ENCODE assay signal across 1 cellular context in genomic region chr1:12619396-12620141, GRCh38.
TF ChIP-seq lines count a peak whose summit lies in the region.

No MANE protein-coding gene starts in this region.

TF ChIP-seq in HepG2, 621 proteins besides CTCF, POLR2A, EP300 and RAD21 (continued from another document and continues in another):
- TF ChIP-seq FOXP4 (CRISPR knock-in tag; IDR thresholded peaks at IDR 0.05): no peak
- 0 out of 2 replicates have a peak, but pooled peaks have one; percentile 9 for TF ChIP-seq ZBTB33 (CRISPR knock-in tag; IDR thresholded peaks at IDR 0.05)
- no peak for TF ChIP-seq ZNF563 (CRISPR knock-in tag; IDR thresholded peaks at IDR 0.05)
- peak; percentile 68 for TF ChIP-seq ZSCAN31 (CRISPR knock-in tag; IDR thresholded peaks at IDR 0.05; ENCODE audit: low read depth)
- TF ChIP-seq ZFYVE20 (CRISPR knock-in tag; IDR thresholded peaks at IDR 0.05; ENCODE audit: borderline replicate concordance, low read depth): no peak
- TF ChIP-seq ZNF883 (CRISPR knock-in tag; IDR thresholded peaks at IDR 0.05; ENCODE audit: not compliant biosample characterization): no peak
- no peak for TF ChIP-seq RNF2 (conservative IDR thresholded peaks at IDR 0.05; ENCODE audit: low read depth)
- TF ChIP-seq ZHX1 (CRISPR knock-in tag; IDR thresholded peaks at IDR 0.05; ENCODE audit: low read depth): no peak
- peak; percentile 13; the same call in 1 of the 2 replicates for TF ChIP-seq AHDC1 (CRISPR knock-in tag; IDR thresholded peaks at IDR 0.05; ENCODE audit: borderline replicate concordance)
- TF ChIP-seq ZNF790 (CRISPR knock-in tag; IDR thresholded peaks at IDR 0.05; ENCODE audit: borderline replicate concordance): no peak
- TF ChIP-seq MYPOP (CRISPR knock-in tag; IDR thresholded peaks at IDR 0.05): no peak
- TF ChIP-seq HNRNPL (IDR thresholded peaks at IDR 0.05; ENCODE audit: low read depth, low read length): no peak
- peak; percentile 65 for TF ChIP-seq HINFP (CRISPR knock-in tag; IDR thresholded peaks at IDR 0.05; ENCODE audit: low read depth)
- no peak for TF ChIP-seq PRMT3 (CRISPR knock-in tag; IDR thresholded peaks at IDR 0.05; ENCODE audit: borderline replicate concordance, low read depth)
- no peak; the same call in 1 of the 2 replicates for TF ChIP-seq TBX2 (CRISPR knock-in tag; IDR thresholded peaks at IDR 0.05; ENCODE audit: borderline replicate concordance)
- no peak for TF ChIP-seq MATR3 (CRISPR knock-in tag; IDR thresholded peaks at IDR 0.05)
- no peak for TF ChIP-seq MTF1 (CRISPR knock-in tag; IDR thresholded peaks at IDR 0.05)
- TF ChIP-seq KDM3A (CRISPR knock-in tag; IDR thresholded peaks at IDR 0.05; ENCODE audit: low read depth): 0 out of 2 replicates have a peak, but pooled peaks have one; percentile 72
- TF ChIP-seq PAWR (CRISPR knock-in tag; IDR thresholded peaks at IDR 0.05; ENCODE audit: borderline replicate concordance): no peak
- no peak for TF ChIP-seq NRL (CRISPR knock-in tag; IDR thresholded peaks at IDR 0.05; ENCODE audit: borderline replicate concordance)
- TF ChIP-seq AGO1 (IDR thresholded peaks at IDR 0.05; ENCODE audit: low read depth, low read length, poor library complexity, severe bottlenecking): no peak
- TF ChIP-seq CENPBD1 (CRISPR knock-in tag; IDR thresholded peaks at IDR 0.05; ENCODE audit: borderline replicate concordance, low read depth): no peak
- TF ChIP-seq SUZ12 (IDR thresholded peaks at IDR 0.05; ENCODE audit: low read depth, low read length): no peak
- no peak for TF ChIP-seq CENPX (CRISPR knock-in tag; IDR thresholded peaks at IDR 0.05)
- TF ChIP-seq RFX5 (IDR thresholded peaks at IDR 0.05; ENCODE audit: low read depth, low read length): no peak
- TF ChIP-seq FLYWCH1 (CRISPR knock-in tag; IDR thresholded peaks at IDR 0.05): no peak
- TF ChIP-seq PLRG1 (conservative IDR thresholded peaks at IDR 0.05): no peak
- no peak for TF ChIP-seq NCOR1 (IDR thresholded peaks at IDR 0.05; ENCODE audit: borderline replicate concordance, low read length)
- no peak for TF ChIP-seq HNF1A (IDR thresholded peaks at IDR 0.05; ENCODE audit: low read depth)
- no peak for TF ChIP-seq HNF1A (CRISPR knock-in tag; IDR thresholded peaks at IDR 0.05; ENCODE audit: borderline replicate concordance)
- no peak for TF ChIP-seq TFDP1 (CRISPR knock-in tag; IDR thresholded peaks at IDR 0.05; ENCODE audit: borderline replicate concordance)
- no peak for TF ChIP-seq U2AF2 (IDR thresholded peaks at IDR 0.05; ENCODE audit: low read depth, low read length)
- no peak for TF ChIP-seq KLF12 (CRISPR knock-in tag; IDR thresholded peaks at IDR 0.05; ENCODE audit: borderline replicate concordance)
- no peak for TF ChIP-seq SCMH1 (CRISPR knock-in tag; IDR thresholded peaks at IDR 0.05; ENCODE audit: borderline replicate concordance)
- no peak for TF ChIP-seq XBP1 (CRISPR knock-in tag; IDR thresholded peaks at IDR 0.05)
- no peak for TF ChIP-seq IRX3 (CRISPR knock-in tag; IDR thresholded peaks at IDR 0.05; ENCODE audit: borderline replicate concordance, low read depth)
- peak; percentile 45; the same call in 1 of the 2 replicates for TF ChIP-seq GATAD2A (CRISPR knock-in tag; IDR thresholded peaks at IDR 0.05)
- no peak for TF ChIP-seq ZNF75D (CRISPR knock-in tag; IDR thresholded peaks at IDR 0.05; ENCODE audit: borderline replicate concordance)
- TF ChIP-seq ZNF703 (CRISPR knock-in tag; IDR thresholded peaks at IDR 0.05; ENCODE audit: borderline replicate concordance): no peak
